Comparison of ENCODE assay signal across 1 cellular context in the genomic region with DNA sequence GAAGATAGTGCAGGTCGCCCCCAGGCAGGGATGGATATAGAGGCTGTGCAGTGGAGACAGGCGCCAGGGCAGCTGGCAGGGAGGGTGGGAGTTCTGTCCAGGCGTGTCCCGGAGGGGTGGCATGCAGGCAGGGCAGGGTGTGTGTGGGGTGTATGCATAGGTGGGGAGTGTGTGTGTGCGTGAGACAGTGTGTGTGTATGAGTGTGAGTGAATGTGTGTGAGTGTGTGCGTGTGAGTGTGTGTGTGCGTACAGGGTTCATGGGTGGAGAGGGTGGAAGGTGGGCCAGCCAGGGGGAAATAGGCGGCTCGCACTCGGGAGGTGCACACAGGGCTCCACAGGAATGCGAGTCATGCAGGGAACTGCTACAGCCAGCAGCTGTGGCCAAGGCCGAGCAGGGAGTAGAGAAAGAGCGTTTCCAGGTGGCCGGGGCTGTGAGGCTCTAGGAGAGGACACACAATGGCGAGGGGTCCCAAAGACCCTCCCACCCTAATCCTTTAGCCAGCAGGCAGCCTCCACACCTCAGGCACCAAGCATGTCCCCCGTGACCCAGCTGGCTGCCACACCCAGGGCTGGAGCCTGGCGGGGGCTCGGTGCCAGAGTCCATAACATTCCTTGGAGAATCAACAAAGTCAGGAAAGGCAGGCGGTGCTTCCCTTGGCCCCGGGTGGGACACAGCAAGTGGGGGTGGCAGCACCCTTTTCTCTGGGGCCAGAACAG.
TF ChIP-seq lines count a peak whose summit lies in the region.

No MANE protein-coding gene starts in this region.

TF ChIP-seq in WTC11, 78 proteins besides CTCF, POLR2A, EP300 and RAD21 (continued from another document):
- TF ChIP-seq, protein P1, sequence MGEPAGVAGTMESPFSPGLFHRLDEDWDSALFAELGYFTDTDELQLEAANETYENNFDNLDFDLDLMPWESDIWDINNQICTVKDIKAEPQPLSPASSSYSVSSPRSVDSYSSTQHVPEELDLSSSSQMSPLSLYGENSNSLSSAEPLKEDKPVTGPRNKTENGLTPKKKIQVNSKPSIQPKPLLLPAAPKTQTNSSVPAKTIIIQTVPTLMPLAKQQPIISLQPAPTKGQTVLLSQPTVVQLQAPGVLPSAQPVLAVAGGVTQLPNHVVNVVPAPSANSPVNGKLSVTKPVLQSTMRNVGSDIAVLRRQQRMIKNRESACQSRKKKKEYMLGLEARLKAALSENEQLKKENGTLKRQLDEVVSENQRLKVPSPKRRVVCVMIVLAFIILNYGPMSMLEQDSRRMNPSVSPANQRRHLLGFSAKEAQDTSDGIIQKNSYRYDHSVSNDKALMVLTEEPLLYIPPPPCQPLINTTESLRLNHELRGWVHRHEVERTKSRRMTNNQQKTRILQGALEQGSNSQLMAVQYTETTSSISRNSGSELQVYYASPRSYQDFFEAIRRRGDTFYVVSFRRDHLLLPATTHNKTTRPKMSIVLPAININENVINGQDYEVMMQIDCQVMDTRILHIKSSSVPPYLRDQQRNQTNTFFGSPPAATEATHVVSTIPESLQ (CRISPR knock-in tag; IDR thresholded peaks at IDR 0.05) = no peak
